In genomic region chr1:148345617-148346259, GRCh38 we compare ENCODE assay signal across 8 cellular contexts.
A peak's percentile ranks its signal among the peaks of the same experiment; 100 is the strongest.
DNase-seq lines count a peak whose midpoint lies in the region; ATAC-seq and TF ChIP-seq lines count a peak whose summit lies in the region.
"Not testable (repeated sequence)": the region's sequence is repeated elsewhere in the genome, so short reads cannot be mapped to it uniquely, and the experiment has no call there.

No MANE protein-coding gene starts in this region.

- not testable (repeated sequence) for H3K9me3 Mint-ChIP-seq in activated CD8-positive, alpha-beta memory T cell treated with anti-CD3 and anti-CD28 coated beads, Interleukin-2, amount 10 ng/mL, durations not matched to agents 7 days and 5 days (ENCODE audit: low read depth)

- not testable (repeated sequence) for H3K36me3 Mint-ChIP-seq in activated CD8-positive, alpha-beta memory T cell treated with anti-CD3 and anti-CD28 coated beads, Interleukin-2, amount 10 ng/mL, durations not matched to agents 7 days and 5 days

- DNase-seq in ELR (ENCODE audit: low read depth) (peak; percentile 52), cerebellum (ENCODE audit: low spot score) (peak; percentile 17)
- not testable (repeated sequence) for DNase-seq in Panc1 (ENCODE audit: low read depth, low spot score); right atrium auricular region (ENCODE audit: low spot score); ovary
- peak; percentile 57 for DNase-seq in activated CD8-positive, alpha-beta memory T cell treated with anti-CD3 and anti-CD28 coated beads, Interleukin-2, amount 10 ng/mL, durations not matched to agents 7 days and 5 days

- peak; percentile 89 for TF ChIP-seq CTCF in 22Rv1 (IDR thresholded peaks at IDR 0.05)
- TF ChIP-seq CTCF in Panc1 (IDR thresholded peaks at IDR 0.05): peak; percentile 88
- peak; percentile 24 to 60 for TF ChIP-seq CTCF in right atrium auricular region (IDR thresholded peaks at IDR 0.05)
- TF ChIP-seq CTCF in ovary (IDR thresholded peaks at IDR 0.05): peak in 2 of 3 donors; percentile 20 to 22

- not testable (repeated sequence) for H3K4me1 ChIP-seq in Panc1 (ENCODE audit: control insufficient read depth, insufficient read depth, low read length); right atrium auricular region; ovary (ENCODE audit: insufficient read depth)

- H3K27me3 ChIP-seq in Panc1 (ENCODE audit: control insufficient read depth, insufficient read depth, low read length); right atrium auricular region; ovary: not testable (repeated sequence)

- peaks cover 50% of the 10 kb centered on the region for H3K27me3 Mint-ChIP-seq in activated CD8-positive, alpha-beta memory T cell treated with anti-CD3 and anti-CD28 coated beads, Interleukin-2, amount 10 ng/mL, durations not matched to agents 7 days and 5 days

- not testable (repeated sequence) for H3K27ac Mint-ChIP-seq in activated CD8-positive, alpha-beta memory T cell treated with anti-CD3 and anti-CD28 coated beads, Interleukin-2, amount 10 ng/mL, durations not matched to agents 7 days and 5 days

- CTCF ChIA-PET in Panc1 (lab: Charles Lee): interaction anchor here (0.8 kb wide), 1 partner anchor 8 kb away, joined by 3 read pairs; no protein-coding TSS in a partner anchor
- CTCF ChIA-PET in activated CD8-positive, alpha-beta memory T cell treated with anti-CD3 and anti-CD28 coated beads, Interleukin-2, amount 10 ng/mL, durations not matched to agents 7 days and 5 days (lab: Charles Lee): interaction anchor here (0.9 to 1.4 kb wide), 5 partner anchors 9 to 26 kb away, joined by 3 to 4 read pairs (median 4); no protein-coding TSS in a partner anchor

- intact Hi-C loops in Panc1 (cut with micrococcal nuclease; ENCODE audit: unreplicated experiment); ovary (cut with DNase I): not testable (repeated sequence)

- ATAC-seq in Panc1: peak; percentile 73; the same call in 1 of the 2 replicates
- not testable (repeated sequence) for ATAC-seq in activated CD8-positive, alpha-beta memory T cell treated with anti-CD3 and anti-CD28 coated beads, Interleukin-2, amount 10 ng/mL, durations not matched to agents 7 days and 5 days

- not testable (repeated sequence) for H3K4me3 ChIP-seq in Panc1 (ENCODE audit: low read depth in 2 of 2, low read length in 2 of 2); right atrium auricular region; ovary

- in situ Hi-C loops in Panc1 (cut with HindIII; ENCODE audit: low pct_unique_long_range_greater_than_20kb, low sequenced_read_pairs): not testable (repeated sequence)

- not testable (repeated sequence) for H3K9me3 ChIP-seq in Panc1 (ENCODE audit: control insufficient read depth, insufficient read depth, low read depth, low read length); right atrium auricular region; ovary

- POLR2A ChIA-PET in Panc1 (lab: Charles Lee): interaction anchor here (0.8 to 1.3 kb wide), 2 partner anchors 43 to 82 kb away, joined by 3 to 4 read pairs; no protein-coding TSS in a partner anchor

- TF ChIP-seq EP300 in Ishikawa (IDR thresholded peaks at IDR 0.05; ENCODE audit: borderline replicate concordance); ovary (IDR thresholded peaks at IDR 0.05): not testable (repeated sequence)

- not testable (repeated sequence) for TF ChIP-seq POLR2A in ovary (IDR thresholded peaks at IDR 0.05)

- WGBS in ovary, 3 donors: 1 to 3% (median 2%) methylated on average over 3 of the region's 3 CpGs

- H3K27ac ChIP-seq in 22Rv1; Panc1 (ENCODE audit: low read length); right atrium auricular region; ovary: not testable (repeated sequence)

- H3K4me1 Mint-ChIP-seq in activated CD8-positive, alpha-beta memory T cell treated with anti-CD3 and anti-CD28 coated beads, Interleukin-2, amount 10 ng/mL, durations not matched to agents 7 days and 5 days: not testable (repeated sequence)

- not testable (repeated sequence) for BruUV-seq in Panc1 (replicated peaks; lab: Mats Ljungman, UMichigan)

- not testable (repeated sequence) for H3K4me3 Mint-ChIP-seq in activated CD8-positive, alpha-beta memory T cell treated with anti-CD3 and anti-CD28 coated beads, Interleukin-2, amount 10 ng/mL, durations not matched to agents 7 days and 5 days

- TF ChIP-seq RAD21 in Ishikawa (IDR thresholded peaks at IDR 0.05; ENCODE audit: low read depth): peak; percentile 53

- H3K36me3 ChIP-seq in Panc1 (ENCODE audit: control insufficient read depth, insufficient read depth, low read length); right atrium auricular region; ovary: not testable (repeated sequence)

Comparison
In these comparisons a context has a peak if more than half of its experiments do, and no peak if none do; other contexts are left out.
1. CTCF ChIP-seq: peak in every context shown above with its lines; median percentile 89 in 22Rv1; 88 in Panc1; 42 in right atrium auricular region; 21 in ovary.